ENCODE assay signal across 1 cellular context in the genomic region with DNA sequence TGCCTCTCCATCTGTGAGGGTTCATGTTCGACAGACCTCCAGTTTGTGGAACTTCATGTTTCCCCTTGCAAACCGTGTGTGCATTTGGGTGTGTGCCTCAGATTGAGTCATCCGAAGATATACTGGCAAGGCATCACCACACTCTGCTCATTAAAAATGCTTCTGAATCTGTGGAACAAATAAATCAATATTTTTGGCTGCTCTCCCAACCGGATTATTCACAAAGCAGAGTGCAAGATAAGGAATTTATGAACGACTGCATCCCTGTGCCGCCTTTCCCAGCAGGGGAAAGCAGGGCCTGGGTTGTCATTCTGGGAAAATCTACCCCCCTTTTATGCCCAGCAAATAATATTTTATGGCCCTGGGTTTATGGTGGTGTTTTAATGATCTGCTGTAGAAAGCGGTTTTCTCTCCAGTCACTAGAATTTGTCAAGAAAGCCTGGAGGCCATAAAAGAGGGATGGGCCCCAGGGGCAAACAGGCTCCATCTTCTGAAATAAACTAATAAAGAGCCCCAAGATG.
TF ChIP-seq lines count a peak whose summit lies in the region.

No MANE protein-coding gene starts in this region.

TF ChIP-seq in IMR-90, 13 proteins besides CTCF, POLR2A, EP300 and RAD21:
- TF ChIP-seq FOS (IDR thresholded peaks at IDR 0.05; ENCODE audit: low read depth, low read length), result 0 out of 2 replicates have a peak, but pooled peaks have one; percentile 12
- TF ChIP-seq CEBPB (IDR thresholded peaks at IDR 0.05; ENCODE audit: low read depth, low read length), result peak; percentile 49
- no peak for TF ChIP-seq MAFK (IDR thresholded peaks at IDR 0.05; ENCODE audit: low read depth, low read length)
